ENCODE assay signal across 26 cellular contexts in genomic region chr12:131747771-131748170, GRCh38.
"Had no signal": no experiment of that assay in that cellular context is flagged by ENCODE, and none has a peak within 500 bp of the region (broad histone marks: within the 10 kb centered on the region; RNA-seq: fewer than 3 reads in every experiment).

No MANE protein-coding gene starts in this region.

- H3K27ac Mint-ChIP-seq: activated CD4-positive, alpha-beta memory T cell treated with anti-CD3 and anti-CD28 coated beads, Interleukin-2, amount 10 ng/mL, durations not matched to agents 7 days and 5 days; activated CD4-positive, alpha-beta T cell treated with anti-CD3 and anti-CD28 coated beads for 36 hours; activated naive CD4-positive, alpha-beta T cell treated with anti-CD3 and anti-CD28 coated beads, Interleukin-2, amount 10 ng/mL, durations not matched to agents 7 days and 5 days; activated naive CD8-positive, alpha-beta T cell treated with anti-CD3 and anti-CD28 coated beads for 36 hours; activated T-helper 17 cell treated with anti-CD3 and anti-CD28 coated beads, Interleukin-2, amount 50 U/mL, for 72 hours; T-cell had no signal

- H3K9me3 ChIP-seq: Peyer's patch had no signal

- H3K27ac ChIP-seq: brain microvascular endothelial cell, cardiac muscle cell, Peyer's patch, SK-N-MC, VCaP had no signal

- H3K4me1 ChIP-seq: Peyer's patch had no signal

- H3K9me3 Mint-ChIP-seq: activated T-helper 17 cell treated with anti-CD3 and anti-CD28 coated beads, Interleukin-2, amount 50 U/mL, for 72 hours had no signal

- H3K27me3 Mint-ChIP-seq: activated CD4-positive, alpha-beta memory T cell treated with anti-CD3 and anti-CD28 coated beads, Interleukin-2, amount 10 ng/mL, durations not matched to agents 7 days and 5 days; activated CD4-positive, alpha-beta T cell treated with anti-CD3 and anti-CD28 coated beads for 36 hours; activated naive CD4-positive, alpha-beta T cell treated with anti-CD3 and anti-CD28 coated beads, Interleukin-2, amount 10 ng/mL, durations not matched to agents 7 days and 5 days; activated naive CD8-positive, alpha-beta T cell treated with anti-CD3 and anti-CD28 coated beads for 36 hours; activated T-helper 17 cell treated with anti-CD3 and anti-CD28 coated beads, Interleukin-2, amount 50 U/mL, for 72 hours; T-cell had no signal

- H3K4me3 Mint-ChIP-seq: activated CD4-positive, alpha-beta memory T cell treated with anti-CD3 and anti-CD28 coated beads, Interleukin-2, amount 10 ng/mL, durations not matched to agents 7 days and 5 days; activated CD4-positive, alpha-beta T cell treated with anti-CD3 and anti-CD28 coated beads for 36 hours; activated naive CD4-positive, alpha-beta T cell treated with anti-CD3 and anti-CD28 coated beads, Interleukin-2, amount 10 ng/mL, durations not matched to agents 7 days and 5 days; activated naive CD8-positive, alpha-beta T cell treated with anti-CD3 and anti-CD28 coated beads for 36 hours; activated T-helper 17 cell treated with anti-CD3 and anti-CD28 coated beads, Interleukin-2, amount 50 U/mL, for 72 hours; T-cell had no signal

- H3K4me1 Mint-ChIP-seq: activated CD4-positive, alpha-beta memory T cell treated with anti-CD3 and anti-CD28 coated beads, Interleukin-2, amount 10 ng/mL, durations not matched to agents 7 days and 5 days; activated CD4-positive, alpha-beta T cell treated with anti-CD3 and anti-CD28 coated beads for 36 hours; activated naive CD4-positive, alpha-beta T cell treated with anti-CD3 and anti-CD28 coated beads, Interleukin-2, amount 10 ng/mL, durations not matched to agents 7 days and 5 days; activated naive CD8-positive, alpha-beta T cell treated with anti-CD3 and anti-CD28 coated beads for 36 hours had no signal

- H3K4me3 ChIP-seq: cardiac muscle cell, Peyer's patch, SK-N-MC had no signal

- H3K27me3 ChIP-seq: brain microvascular endothelial cell, cardiac muscle cell, Peyer's patch had no signal

- DNase-seq: activated CD4-positive, alpha-beta memory T cell treated with anti-CD3 and anti-CD28 coated beads, Interleukin-2, amount 10 ng/mL, durations not matched to agents 7 days and 5 days; activated CD4-positive, alpha-beta T cell treated with anti-CD3 and anti-CD28 coated beads for 36 hours; activated CD4-positive, alpha-beta T cell treated with anti-CD3 and anti-CD28 coated beads, Interleukin-2, amount 50 U/mL, for 1 hour; activated gamma-delta T cell; activated naive CD4-positive, alpha-beta T cell treated with anti-CD3 and anti-CD28 coated beads, Interleukin-2, amount 10 ng/mL, durations not matched to agents 7 days and 5 days; activated naive CD8-positive, alpha-beta T cell treated with anti-CD3 and anti-CD28 coated beads for 36 hours; activated T-cell treated with anti-CD3 and anti-CD28 coated beads for 4 hours; activated T-cell treated with anti-CD3 and anti-CD28 coated beads, Interleukin-2, amount 50 U/mL, for 48 hours; brain microvascular endothelial cell; IMR-90; KBM-7; NCI-H1092 treated with DMSO at 0.1 percent for 48 hours; NCI-H1417 treated with DMSO at 0.1 percent for 48 hours; NCI-H1694; NCI-H2029 treated with DMSO at 0.1 percent for 48 hours; NCI-H345; NCI-H510A; NCI-H526 treated with DMSO at 0.1 percent for 48 hours; NCI-H82; Peyer's patch; T-cell; T-helper 2 cell had no signal

- ATAC-seq: activated CD4-positive, alpha-beta T cell treated with anti-CD3 and anti-CD28 coated beads for 36 hours; activated T-helper 17 cell treated with anti-CD3 and anti-CD28 coated beads, Interleukin-2, amount 50 U/mL, for 72 hours; T-cell had no signal
